In genomic region chr7:132117181-132117580, GRCh38 we compare ENCODE assay signal across 17 cellular contexts.
DNase-seq lines count a peak whose midpoint lies in the region; ATAC-seq, FAIRE-seq and TF ChIP-seq lines count a peak whose summit lies in the region.
"Had no signal": no experiment of that assay in that cellular context is flagged by ENCODE, and none has a peak within 500 bp of the region (broad histone marks: within the 10 kb centered on the region; RNA-seq: fewer than 3 reads in every experiment).

No MANE protein-coding gene starts in this region.

- WGBS in HepG2 (ENCODE audit: low lambda C conversion rate), result 2% methylated on average over 3 of the region's 3 CpGs
- 17% methylated on average over 2 of the region's 3 CpGs for WGBS in right lobe of liver (ENCODE audit: insufficient coverage, low coverage, low lambda C conversion rate, missing lambda C conversion rate)
- no CpG with 5 or more reads among the region's 3 CpGs for WGBS in H9 (ENCODE audit: extremely low coverage, insufficient read length, low lambda C conversion rate)

- H3K9me3 Mint-ChIP-seq in H9, result no peaks in the 10 kb centered on the region

- no peak overlapping the region for H3K4me3 ChIP-seq in HepG2 (replicated peaks in 1 of 3; ENCODE audit: insufficient read depth in 1 of 3, low read depth in 2 of 3, low read length in 3 of 3)
- no peak overlapping the region for H3K4me3 ChIP-seq in right lobe of liver
- no peak overlapping the region for H3K4me3 ChIP-seq in fibroblast of the aortic adventitia (ENCODE audit: low read depth, low read length)
- no peak overlapping the region for H3K4me3 ChIP-seq in BE2C (ENCODE audit: low read depth, low read length)
- H3K4me3 ChIP-seq: mucosa of descending colon, ovary, SJCRH30, tibial artery had no signal

- no peak for FAIRE-seq in HepG2 (lab: Jason Lieb, UNC)

- POLR2A ChIA-PET in HepG2 (lab: Yijun Ruan, JAX), result no interaction called here

- no peak overlapping the region for H3K14ac ChIP-seq in H9 (ENCODE audit: insufficient read depth, low read length)

- CTCF ChIA-PET in HepG2 (lab: Yijun Ruan, JAX; ENCODE audit: low intra/inter-chr PET ratio, low total read pairs), result no interaction called here

- no peak overlapping the region for H3K23ac ChIP-seq in H9 (ENCODE audit: insufficient read length, low read depth, low read length)

- no peak for TF ChIP-seq RAD21 in HepG2 (CRISPR knock-in tag; IDR thresholded peaks at IDR 0.05)

- no peaks in the 10 kb centered on the region for H3K23me2 ChIP-seq in H9 (ENCODE audit: insufficient read length, low read depth, low read length, poor library complexity, severe bottlenecking)

- H3K4me2 ChIP-seq in HepG2 (ENCODE audit: low read depth, low read length), result no peak overlapping the region
- H3K4me2 ChIP-seq in H9 (ENCODE audit: insufficient read depth, insufficient read length, low read length), result no peak overlapping the region

- no peak overlapping the region for H3K18ac ChIP-seq in H9 (ENCODE audit: insufficient read length, low read depth, low read length)

- TF ChIP-seq EP300 in HepG2 (IDR thresholded peaks at IDR 0.05; ENCODE audit: low read depth in 2 of 2, low read length in 2 of 2) (no peak), HepG2 (CRISPR knock-in tag; IDR thresholded peaks at IDR 0.05; ENCODE audit: borderline replicate concordance) (no peak)

- H4K5ac ChIP-seq in H9 (ENCODE audit: insufficient read length, low read depth, low read length), result no peak overlapping the region

- DNase-seq in HepG2 (ENCODE audit: low spot score), result no peak
- no peak for DNase-seq in right lobe of liver
- DNase-seq in SW480 (ENCODE audit: low spot score), result peak; percentile 29
- peak; percentile 54 for DNase-seq in fibroblast of the aortic adventitia (ENCODE audit: low read depth)
- DNase-seq in BE2C, result no peak
- no peak for DNase-seq in HUDEP-2 (lab: John Stamatoyannopoulos, UW; ENCODE audit: unreplicated experiment in 76 of 76)
- no peak for DNase-seq in H9
- DNase-seq: activated naive CD4-positive, alpha-beta T cell; DMS153; Karpas-422; mucosa of descending colon; NCI-H2081 treated with DMSO at 0.1 percent for 48 hours; ovary; SJCRH30; stimulated activated CD4-positive, alpha-beta T cell treated with anti-CD3 and anti-CD28 coated beads, Interleukin-15, amount 100 ng/mL, for 24 hours; tibial artery had no signal

- H4K8ac ChIP-seq in H9 (replicated peaks; ENCODE audit: insufficient read length, low read depth, low read length), result no peak overlapping the region

- H3K27me3 Mint-ChIP-seq in H9 (ENCODE audit: low read depth), result peaks cover 2% of the 10 kb centered on the region

- H3K27me3 ChIP-seq in HepG2 (ENCODE audit: control insufficient read depth in 1 of 2, insufficient read depth in 2 of 2, low read length in 2 of 2) (peaks cover 0 to 7% of the 10 kb centered on the region in 2 experiments; a peak in 2 of 5 replicates), right lobe of liver (no peaks in the 10 kb centered on the region), BE2C (no peaks in the 10 kb centered on the region), H9 (ENCODE audit: insufficient read depth, low read length) (no peaks in the 10 kb centered on the region)
- H3K27me3 ChIP-seq: ovary, SJCRH30, tibial artery had no signal

- no peak overlapping the region for H2BK12ac ChIP-seq in H9 (ENCODE audit: insufficient read length, low read depth, low read length)

- no peak for TF ChIP-seq CTCF in HepG2 (CRISPR knock-in tag; IDR thresholded peaks at IDR 0.05)
- no peak for TF ChIP-seq CTCF in right lobe of liver (IDR thresholded peaks at IDR 0.05)
- no peak for TF ChIP-seq CTCF in fibroblast of the aortic adventitia (IDR thresholded peaks at IDR 0.05; ENCODE audit: insufficient read depth, low read length)
- no peak for TF ChIP-seq CTCF in BE2C (IDR thresholded peaks at IDR 0.05; ENCODE audit: low read depth, low read length)
- TF ChIP-seq CTCF in H9 (conservative IDR thresholded peaks at IDR 0.05), result no peak

- H4K91ac ChIP-seq in H9 (ENCODE audit: insufficient read length, low read depth, low read length), result no peak overlapping the region

- intact Hi-C loops in HepG2 (cut with micrococcal nuclease; ENCODE audit: unreplicated experiment) (no loop called here), right lobe of liver (cut with DNase I) (no loop called here)

- H3K4me1 ChIP-seq in HepG2 (ENCODE audit: insufficient read depth, low read length), result no peaks in the 10 kb centered on the region
- no peaks in the 10 kb centered on the region for H3K4me1 ChIP-seq in right lobe of liver
- H3K4me1 ChIP-seq in BE2C, result peaks cover 4% of the 10 kb centered on the region
- H3K4me1 ChIP-seq in H9 (ENCODE audit: insufficient read depth, low read length), result peaks cover 2% of the 10 kb centered on the region; the same call in 1 of the 2 replicates
- H3K4me1 ChIP-seq: tibial artery had no signal

- no peak overlapping the region for H3K4me3 Mint-ChIP-seq in H9

- no peak overlapping the region for H3K4ac ChIP-seq in H9 (ENCODE audit: low read depth, low read length)

- in situ Hi-C loops in HepG2 (cut with HindIII; ENCODE audit: extremely low pct_ligation_motif_present, low pct_unique_long_range_greater_than_20kb), result no loop called here

- H3K56ac ChIP-seq in H9 (ENCODE audit: insufficient read length, low read depth, low read length), result no peak overlapping the region

- H4K20me1 ChIP-seq in HepG2 (ENCODE audit: insufficient read depth, low read length) (no peaks in the 10 kb centered on the region), H9 (ENCODE audit: control insufficient read depth, insufficient read depth, insufficient read length) (no peaks in the 10 kb centered on the region)

- TF ChIP-seq POLR2A in HepG2 (IDR thresholded peaks at IDR 0.05; ENCODE audit: insufficient read depth in 1 of 2, low read depth in 2 of 2, low read length in 2 of 2), result no peak
- TF ChIP-seq POLR2A in right lobe of liver (IDR thresholded peaks at IDR 0.05), result no peak

- H3K79me1 ChIP-seq in H9 (ENCODE audit: insufficient read depth, low read depth, low read length, poor library complexity, severe bottlenecking), result no peaks in the 10 kb centered on the region

- H3T11ph ChIP-seq in H9 (ENCODE audit: low read length), result no peak overlapping the region

- H3K36me3 Mint-ChIP-seq in H9 (ENCODE audit: insufficient read depth in 1 of 3, low read depth in 3 of 3), result no peaks in the 10 kb centered on the region; a peak in 1 of 7 replicates

- H2BK15ac ChIP-seq in H9 (ENCODE audit: low read depth, low read length), result no peak overlapping the region

- no peak overlapping the region for H2BK5ac ChIP-seq in H9 (ENCODE audit: insufficient read length, low read length)

- H2AFZ ChIP-seq in HepG2 (ENCODE audit: low read length) (no peak overlapping the region), H9 (ENCODE audit: low read length) (no peak overlapping the region)

- peaks cover 7 to 17% of the 10 kb centered on the region in 2 experiments for H3K4me1 Mint-ChIP-seq in H9

- H2BK20ac ChIP-seq in H9 (ENCODE audit: low read depth, low read length, poor library complexity, severe bottlenecking), result no peak overlapping the region

- no peak overlapping the region for H3K27ac Mint-ChIP-seq in H9

- no peak overlapping the region for H2AK5ac ChIP-seq in H9 (ENCODE audit: insufficient read length, low read length)

- H3K9me3 ChIP-seq in HepG2 (ENCODE audit: low read length) (no peaks in the 10 kb centered on the region), right lobe of liver (no peaks in the 10 kb centered on the region), BE2C (no peaks in the 10 kb centered on the region), H9 (ENCODE audit: control insufficient read depth, low read depth, low read length) (no peaks in the 10 kb centered on the region)
- H3K9me3 ChIP-seq: mucosa of descending colon, ovary, SJCRH30, tibial artery had no signal

- H2BK120ac ChIP-seq in H9 (ENCODE audit: low read depth, low read length, poor library complexity, severe bottlenecking), result no peak overlapping the region

- H3K27ac ChIP-seq in HepG2 (ENCODE audit: extremely low read length, insufficient read depth, low read length) (no peak overlapping the region), right lobe of liver (no peak overlapping the region), H9 (ENCODE audit: insufficient read length, low read depth, low read length) (no peak overlapping the region)
- H3K27ac ChIP-seq: ovary, SJCRH30, tibial artery had no signal

- H3K36me3 ChIP-seq in HepG2 (replicated peaks in 1 of 2; ENCODE audit: control insufficient read depth in 1 of 2, insufficient read depth in 2 of 2, low read length in 2 of 2) (no peaks in the 10 kb centered on the region), right lobe of liver (no peaks in the 10 kb centered on the region), BE2C (no peaks in the 10 kb centered on the region)
- H3K36me3 ChIP-seq: ovary, SJCRH30, tibial artery had no signal

- ATAC-seq in HepG2 (no peak), right lobe of liver (no peak), GM19035 (IDR thresholded peaks at IDR 0.05; ENCODE audit: unreplicated experiment) (no peak)
- ATAC-seq: mucosa of descending colon had no signal

- no peak overlapping the region for H3K9ac ChIP-seq in HepG2 (ENCODE audit: insufficient read depth, low read depth, low read length)
- H3K9ac ChIP-seq in H9 (ENCODE audit: extremely low read depth, insufficient read length, low read length), result no peak overlapping the region

- H3K79me2 ChIP-seq in HepG2 (ENCODE audit: insufficient read depth, low read length) (no peaks in the 10 kb centered on the region), H9 (ENCODE audit: insufficient read depth, low read length) (no peaks in the 10 kb centered on the region)

- no TSS peak for BruUV-seq in HepG2 (replicated peaks; lab: Mats Ljungman, UMichigan)

TF ChIP-seq in HepG2, 621 proteins besides CTCF, POLR2A, EP300 and RAD21:
- TF ChIP-seq ZNF800 (CRISPR knock-in tag; IDR thresholded peaks at IDR 0.05), result no peak
- 0 out of 2 replicates have a peak, but pooled peaks have one; percentile 7 for TF ChIP-seq CREB1 (IDR thresholded peaks at IDR 0.05)
- TF ChIP-seq CREB1 (CRISPR knock-in tag; IDR thresholded peaks at IDR 0.05), result no peak
- TF ChIP-seq NFE2L2 (IDR thresholded peaks at IDR 0.05; ENCODE audit: low read length), result peak; percentile 15; the same call in 1 of the 2 replicates
- no peak for TF ChIP-seq MAFF (IDR thresholded peaks at IDR 0.05; ENCODE audit: low read depth, low read length)

Comparison
In these comparisons a context has a peak if more than half of its experiments do, and no peak if none do; other contexts are left out.
1. DNase-seq: peak in SW480 (single experiment) and fibroblast of the aortic adventitia (single experiment); none in HepG2 (single experiment), right lobe of liver (0 of 3), BE2C (single experiment), HUDEP-2 (0 of 76) and H9 (single experiment).